Comparison of ENCODE assay signal across 13 cellular contexts in genomic region chr6:105985098-105985815, GRCh38.
DNase-seq lines count a peak whose midpoint lies in the region; ATAC-seq and TF ChIP-seq lines count a peak whose summit lies in the region.
"Had no signal": no experiment of that assay in that cellular context is flagged by ENCODE, and none has a peak within 500 bp of the region (broad histone marks: within the 10 kb centered on the region; RNA-seq: fewer than 3 reads in every experiment).

No MANE protein-coding gene starts in this region.

- H3K4me1 ChIP-seq in right atrium auricular region (peaks cover 0 to 22% of the 10 kb centered on the region in 2 donors), iPS-15b (ENCODE audit: control insufficient read depth, insufficient read depth, low read length) (no peaks in the 10 kb centered on the region), transverse colon (peaks cover 9 to 35% (median 16%) of the 10 kb centered on the region in 4 donors)

- TF ChIP-seq EP300 in transverse colon (IDR thresholded peaks at IDR 0.05; ENCODE audit: low read depth) = no peak

- 35 to 36% methylated on average over 2 to 5 of the region's 5 CpGs for WGBS in transverse colon (ENCODE audit: low coverage in 1 of 2), 2 donors

- H3K36me3 ChIP-seq in right atrium auricular region (no peaks in the 10 kb centered on the region), iPS-15b (ENCODE audit: control insufficient read depth, insufficient read depth, low read length) (no peaks in the 10 kb centered on the region), transverse colon (no peaks in the 10 kb centered on the region)
- H3K36me3 ChIP-seq: BLaER1 treated with 17β-estradiol and CSF1 and Interleukin-3, amounts not matched to agents 10 nM and 100 nM; Peyer's patch had no signal

- no peak overlapping the region for H3K9ac ChIP-seq in iPS-15b (ENCODE audit: low read depth, low read length)
- H3K9ac ChIP-seq: BLaER1 treated with 17β-estradiol and CSF1 and Interleukin-3, amounts not matched to agents 10 nM and 100 nM had no signal

- peaks cover 9 to 25% of the 10 kb centered on the region in 2 donors for H3K27me3 ChIP-seq in right atrium auricular region
- H3K27me3 ChIP-seq in iPS-15b (ENCODE audit: control insufficient read depth, insufficient read depth, low read length) = peaks cover 100% of the 10 kb centered on the region
- peaks cover 79% of the 10 kb centered on the region for H3K27me3 ChIP-seq in transverse colon
- H3K27me3 ChIP-seq: Peyer's patch had no signal

- H3K4me3 ChIP-seq in right atrium auricular region = no peak overlapping the region
- H3K4me3 ChIP-seq in iPS-15b (ENCODE audit: low read depth, low read length) = peak overlapping the region; percentile 65
- H3K4me3 ChIP-seq in transverse colon = no peak overlapping the region
- H3K4me3 ChIP-seq: BLaER1 treated with 17β-estradiol and CSF1 and Interleukin-3, amounts not matched to agents 10 nM and 100 nM had no signal

- TF ChIP-seq POLR2A in transverse colon (IDR thresholded peaks at IDR 0.05) = no peak

- H3K9me3 ChIP-seq in right atrium auricular region (peaks cover 0 to 4% of the 10 kb centered on the region in 2 donors), iPS-15b (ENCODE audit: control insufficient read depth, insufficient read depth, low read length) (no peaks in the 10 kb centered on the region), transverse colon (no peaks in the 10 kb centered on the region)
- H3K9me3 ChIP-seq: Peyer's patch had no signal

- ATAC-seq in Right ventricle myocardium inferior = peak; percentile 27
- ATAC-seq in HG02938 (IDR thresholded peaks at IDR 0.05; ENCODE audit: unreplicated experiment) = no peak
- no peak for ATAC-seq in HG03139 (IDR thresholded peaks at IDR 0.05; ENCODE audit: unreplicated experiment)
- ATAC-seq in HG03045 (IDR thresholded peaks at IDR 0.05; ENCODE audit: unreplicated experiment) = no peak

- intact Hi-C loops in Right ventricle myocardium inferior (cut with DNase I) (no loop called here), transverse colon (cut with DNase I; ENCODE audit: low total_unique reads) (no loop called here)

- H3K27ac ChIP-seq in right atrium auricular region = no peak overlapping the region
- peak overlapping the region in 1 of 4 donors; percentile 21 for H3K27ac ChIP-seq in transverse colon
- H3K27ac ChIP-seq: BLaER1 treated with 17β-estradiol and CSF1 and Interleukin-3, amounts not matched to agents 10 nM and 100 nM; HL-60; Peyer's patch had no signal

- in situ Hi-C loops in transverse colon (cut with MboI; ENCODE audit: low pct_ligation_motif_present in 1 of 4, low pct_unique_long_range_greater_than_20kb in 1 of 4, low sequenced_read_pairs in 3 of 4) = no loop called here

- TF ChIP-seq CTCF in right atrium auricular region (IDR thresholded peaks at IDR 0.05) (no peak), transverse colon (IDR thresholded peaks at IDR 0.05) (no peak)

- DNase-seq in Right ventricle myocardium inferior (ENCODE audit: missing footprints) = no peak
- DNase-seq in right atrium auricular region (ENCODE audit: low spot score) = no peak
- peak; percentile 63 for DNase-seq in RPMI7951 (ENCODE audit: low read depth)
- peak; percentile 63 for DNase-seq in transverse colon
- DNase-seq: HFFc6; stimulated activated CD8-positive, alpha-beta memory T cell treated with anti-CD3 and anti-CD28 coated beads, Interleukin-4, amount 100 ng/mL, for 48 hours had no signal

Comparison
In these comparisons a context has a peak if more than half of its experiments do, and no peak if none do; other contexts are left out.
1. DNase-seq: peak in RPMI7951 (single experiment) and transverse colon (single experiment); none in Right ventricle myocardium inferior (single experiment) and right atrium auricular region (single experiment).